ENCODE assay signal across 18 cellular contexts in genomic region chr1:203751051-203751450, GRCh38. TPM values are rescaled to one million over a fixed set of nuclear protein-coding genes. Genes with fewer than 3 reads are reported as not detected.
DNase-seq lines count a peak whose midpoint lies in the region; ATAC-seq and TF ChIP-seq lines count a peak whose summit lies in the region.
"Had no signal": no experiment of that assay in that cellular context is flagged by ENCODE, and none has a peak within 500 bp of the region (broad histone marks: within the 10 kb centered on the region; RNA-seq: fewer than 3 reads in every experiment).

No MANE protein-coding gene starts in this region.

- H3K36me3 ChIP-seq in HEK293 (ENCODE audit: control insufficient read depth in 2 of 2, insufficient read depth in 1 of 2, low read length in 2 of 2): no peaks in the 10 kb centered on the region
- no peaks in the 10 kb centered on the region for H3K36me3 ChIP-seq in body of pancreas (replicated peaks in 1 of 2; ENCODE audit: insufficient read depth in 1 of 2, low read depth in 2 of 2)
- H3K36me3 ChIP-seq in mucosa of descending colon (ENCODE audit: low read depth): no peaks in the 10 kb centered on the region
- H3K36me3 ChIP-seq: cardiac muscle cell, ovary had no signal

- peaks cover 7% of the 10 kb centered on the region for H3K4me1 Mint-ChIP-seq in type B pancreatic cell (ENCODE audit: unreplicated experiment)

- TF ChIP-seq CTCF in HEK293 (tag by site-specific recombination; IDR thresholded peaks at IDR 0.05) (no peak), body of pancreas (IDR thresholded peaks at IDR 0.05) (no peak), type B pancreatic cell (conservative IDR thresholded peaks at IDR 0.05) (no peak), mucosa of descending colon (IDR thresholded peaks at IDR 0.05) (no peak)

- H3K4me1 ChIP-seq in HEK293 (ENCODE audit: control insufficient read depth, insufficient read depth, low read length): no peaks in the 10 kb centered on the region
- no peaks in the 10 kb centered on the region for H3K4me1 ChIP-seq in body of pancreas
- H3K4me1 ChIP-seq in mucosa of descending colon (ENCODE audit: low read depth): no peaks in the 10 kb centered on the region

- no peak overlapping the region for H3K4me3 Mint-ChIP-seq in type B pancreatic cell
- H3K4me3 Mint-ChIP-seq: CD8-positive, alpha-beta memory T cell; endodermal cell; T-helper 1 cell treated with Interleukin-12 subunit alpha and Interleukin-12 subunit beta and Interleukin-4 antibody, amounts not matched to agents 30 μg/mL and 1 μg/mL, for 36 hours had no signal

- ATAC-seq in body of pancreas (peak; percentile 66), mucosa of descending colon (no peak), HG02973 (IDR thresholded peaks at IDR 0.05; ENCODE audit: unreplicated experiment) (no peak)
- ATAC-seq: activated CD4-positive, CD25-positive, alpha-beta regulatory T cell treated with anti-CD3 and anti-CD28 coated beads, Interleukin-2, amount 50 U/mL, for 24 hours had no signal

- peaks cover 4% of the 10 kb centered on the region for H3K36me3 Mint-ChIP-seq in type B pancreatic cell

- H3K9me3 Mint-ChIP-seq in type B pancreatic cell: peaks cover 5% of the 10 kb centered on the region
- H3K9me3 Mint-ChIP-seq: CD8-positive, alpha-beta memory T cell; endodermal cell; T-helper 1 cell treated with Interleukin-12 subunit alpha and Interleukin-12 subunit beta and Interleukin-4 antibody, amounts not matched to agents 30 μg/mL and 1 μg/mL, for 36 hours had no signal

- DNase-seq in body of pancreas (no peak), glomerular visceral epithelial cell (ENCODE audit: extremely low spot score) (peak; percentile 11), type B pancreatic cell (ENCODE audit: extremely low spot score, unreplicated experiment) (no peak), NCI-H187 treated with DMSO at 0.1 percent for 48 hours (lab: John Stamatoyannopoulos, UW) (no peak), mucosa of descending colon (no peak), HuH-7.5 (ENCODE audit: low spot score) (no peak)
- DNase-seq: activated naive CD4-positive, alpha-beta T cell treated with Interleukin-2 at 50 U/mL for 16 hours; CD8-positive, alpha-beta memory T cell; endodermal cell; islet precursor cell; NCI-H774; ovary; RPMI8226 had no signal

- H3K27ac ChIP-seq in HEK293 (ENCODE audit: extremely low read depth, low read depth, low read length): no peak overlapping the region
- H3K27ac ChIP-seq in body of pancreas: no peak overlapping the region
- H3K27ac ChIP-seq: cardiac muscle cell, ovary had no signal

- no peak for TF ChIP-seq POLR2A in body of pancreas (IDR thresholded peaks at IDR 0.05)

- POLR2A ChIA-PET in HEK293 (lab: Yijun Ruan, JAX): no interaction called here

- CTCF ChIA-PET in HEK293 (lab: Yijun Ruan, JAX): interaction anchor here (0.7 kb wide), 1 partner anchor 14 kb away, joined by 4 read pairs; the partner anchor contains the start of gene LAX1

- peak overlapping the region; percentile 65 for H3K27ac Mint-ChIP-seq in type B pancreatic cell
- H3K27ac Mint-ChIP-seq: endodermal cell; T-helper 1 cell treated with Interleukin-12 subunit alpha and Interleukin-12 subunit beta and Interleukin-4 antibody, amounts not matched to agents 30 μg/mL and 1 μg/mL, for 36 hours had no signal

- intact Hi-C loops in body of pancreas (cut with DNase I): no loop called here
- intact Hi-C loops in mucosa of descending colon (cut with DNase I, micrococcal nuclease): no loop called here

- H3K4me3 ChIP-seq in HEK293 (ENCODE audit: low read depth, low read length) (no peak overlapping the region), body of pancreas (no peak overlapping the region), mucosa of descending colon (no peak overlapping the region)
- H3K4me3 ChIP-seq: cardiac muscle cell, ovary had no signal

- H3K9me3 ChIP-seq in HEK293 (ENCODE audit: control insufficient read depth, insufficient read depth, low read depth, low read length) (no peaks in the 10 kb centered on the region), body of pancreas (no peaks in the 10 kb centered on the region), mucosa of descending colon (no peaks in the 10 kb centered on the region)
- H3K9me3 ChIP-seq: ovary had no signal

- WGBS in body of pancreas, 2 donors: 63 to 71% methylated on average over 3 of the region's 3 CpGs

- H3K27me3 ChIP-seq in body of pancreas: no peaks in the 10 kb centered on the region
- H3K27me3 ChIP-seq: cardiac muscle cell, ovary had no signal

- H3K27me3 Mint-ChIP-seq in type B pancreatic cell: no peaks in the 10 kb centered on the region
- H3K27me3 Mint-ChIP-seq: CD8-positive, alpha-beta memory T cell had no signal

TF ChIP-seq in HEK293, 187 proteins besides CTCF, POLR2A, EP300 and RAD21:
- TF ChIP-seq PRDM4 (tag by site-specific recombination; IDR thresholded peaks at IDR 0.05) (no peak), ZNF157 (tag by site-specific recombination; IDR thresholded peaks at IDR 0.05) (peak; percentile 87)
TF ChIP-seq in HEK293: peak in this region for 1.

RNA-seq across cellular contexts. Expression of gene LAX1, which starts 13.9 kb away (rescaled TPM):
- total RNA-seq in body of pancreas (under 1 TPM in 1 of 2 donors, not detected in 1; under 0.01 TPM), type B pancreatic cell (ENCODE audit: low replicate concordance) (not detected in 2 replicates), mucosa of descending colon (1 to 10 TPM; 1.1 to 2.6 (median 1.5) TPM)
- total RNA-seq: cardiac muscle cell had no signal

RNA-seq across cellular contexts. Expression of gene ZBED6, which starts 44.4 kb away (rescaled TPM):
- total RNA-seq in body of pancreas (10 to 100 TPM in 1 of 2 donors, 1 to 10 TPM in 1; 7.8 to 20.8 TPM), type B pancreatic cell (ENCODE audit: low replicate concordance) (30.3 and 37.4 TPM in 2 replicates), mucosa of descending colon (10 to 100 TPM; 23.9 to 33.7 (median 27.2) TPM)

RNA-seq across cellular contexts. Expression of gene ZC3H11A, which starts 44.4 kb away (rescaled TPM):
- total RNA-seq in body of pancreas (10 to 100 TPM; 65.6 to 66.9 TPM), type B pancreatic cell (ENCODE audit: low replicate concordance) (90.0 and 95.5 TPM in 2 replicates), mucosa of descending colon (10 to 100 TPM; 60.6 to 91.9 (median 61.4) TPM)
